In the genomic region with DNA sequence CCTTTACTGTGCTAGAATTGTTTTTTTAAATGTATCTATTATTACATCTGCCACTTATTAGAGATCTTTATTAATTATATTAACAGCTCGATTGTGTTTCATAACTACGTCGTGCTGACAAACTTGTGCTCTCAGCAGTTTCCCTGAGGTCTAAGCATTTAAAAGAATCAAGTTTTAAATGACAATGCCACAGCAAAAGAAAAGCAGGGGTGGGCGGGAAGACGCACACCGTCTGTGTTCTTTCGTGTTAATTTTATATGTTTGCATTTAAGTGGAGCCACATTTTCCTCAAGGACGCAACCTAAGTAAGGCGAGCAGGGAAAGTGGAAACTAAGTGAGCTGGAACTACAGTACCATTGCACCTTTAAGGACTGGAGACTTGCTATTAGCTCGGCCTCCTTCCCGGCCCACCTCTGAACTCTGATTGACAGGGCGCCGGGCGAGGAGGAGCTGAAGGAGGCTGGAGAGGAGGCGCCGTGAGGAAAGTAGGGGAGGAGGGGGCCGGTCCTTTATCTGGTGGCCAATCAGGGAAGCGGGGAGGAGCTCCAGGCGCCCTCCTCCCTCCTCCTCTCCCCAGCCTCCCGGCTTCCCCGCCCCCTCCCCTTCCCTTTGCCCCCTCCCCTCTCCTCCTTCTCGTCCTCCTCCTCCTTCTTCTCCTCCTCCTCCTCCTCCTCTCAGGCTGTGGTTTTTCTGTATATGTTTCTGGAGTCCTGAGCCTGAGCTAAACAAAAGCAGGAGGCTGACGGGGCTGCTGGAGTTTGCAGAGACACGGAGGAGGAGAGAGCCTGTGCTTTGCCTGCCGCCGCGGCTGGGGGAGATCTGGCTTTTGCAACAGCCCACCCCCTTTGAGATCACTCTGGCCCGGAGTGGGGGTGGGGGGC, we compare ENCODE assay signal across 8 cellular contexts. TPM values are rescaled to one million over a fixed set of nuclear protein-coding genes. Genes with fewer than 3 reads are reported as not detected.
A peak's percentile ranks its signal among the peaks of the same experiment; 100 is the strongest.
DNase-seq lines count a peak whose midpoint lies in the region; ATAC-seq lines count a peak whose summit lies in the region.

PBX1 (plus strand) TSS at position 724 of the 881 bp plus-strand sequence.

- DNase-seq in COR-L47 (lab: John Stamatoyannopoulos, UW), result peak; percentile 93
- DNase-seq in OCI-M1 (lab: John Stamatoyannopoulos, UW), result peak; percentile 99
- peak; percentile 71 for DNase-seq in activated T-cell treated with anti-CD3 and anti-CD28 coated beads, Interleukin-2, amount 50 U/mL, for 1 hour
- peak; percentile 97 for DNase-seq in mucosa of gallbladder (ENCODE audit: low spot score)
- DNase-seq in stimulated activated CD8-positive, alpha-beta memory T cell treated with anti-CD3 and anti-CD28 coated beads, Interleukin-4, amount 100 ng/mL, for 1 hour (ENCODE audit: low read depth in 2 of 2, low spot score in 1 of 2), result peak; percentile 36 to 42

- H3K36me3 ChIP-seq in HUES64 (ENCODE audit: insufficient read depth, low read length) (peaks cover 4% of the 10 kb centered on the region; the same call in 1 of the 2 replicates), esophagus (ENCODE audit: control insufficient read depth in 2 of 2, insufficient read depth in 2 of 2, low read length in 1 of 2) (no peaks in the 10 kb centered on the region)

- WGBS in HUES64, result 1% methylated on average over 22 of the region's 28 CpGs
- 1% methylated on average over 26 to 27 of the region's 28 CpGs for WGBS in esophagus, 2 donors

- peak within 1 kb of the TSS; percentile 94 for H3K4me3 ChIP-seq in HUES64 (ENCODE audit: low read length)
- H3K4me3 ChIP-seq in esophagus (ENCODE audit: low read depth in 1 of 2, low read length in 2 of 2), result peak within 1 kb of the TSS; percentile 52 to 99

- peak; percentile 100 for ATAC-seq in GM21526 (IDR thresholded peaks at IDR 0.05; ENCODE audit: low FRiP score, unreplicated experiment)

- H3K27ac ChIP-seq in HUES64 (ENCODE audit: low read depth, low read length) (peak within 1 kb of the TSS; percentile 93), esophagus (ENCODE audit: low read depth in 2 of 2, low read length in 1 of 2) (peak within 1 kb of the TSS; percentile 81 to 85)

- peaks cover 39% of the 10 kb centered on the region for H3K4me1 ChIP-seq in HUES64 (ENCODE audit: insufficient read depth, low read length)
- H3K4me1 ChIP-seq in esophagus (ENCODE audit: control insufficient read depth in 2 of 2, insufficient read depth in 2 of 2, low read length in 1 of 2), result no peaks in the 10 kb centered on the region

- H3K9me3 ChIP-seq in HUES64 (ENCODE audit: insufficient read depth, low read depth, low read length) (no peaks in the 10 kb centered on the region), esophagus (ENCODE audit: control insufficient read depth in 2 of 2, insufficient read depth in 1 of 2, low read depth in 1 of 2, low read length in 1 of 2) (no peaks in the 10 kb centered on the region)

- H3K9ac ChIP-seq in HUES64 (ENCODE audit: low read depth, low read length), result peak within 1 kb of the TSS; percentile 67

- H3K27me3 ChIP-seq in HUES64 (ENCODE audit: insufficient read depth, low read length), result no peaks in the 10 kb centered on the region
- no peaks in the 10 kb centered on the region for H3K27me3 ChIP-seq in esophagus (ENCODE audit: control insufficient read depth in 1 of 2, insufficient read depth in 2 of 2, low read length in 2 of 2)

RNA-seq across cellular contexts. Expression of gene PBX1, which starts in this region (rescaled TPM):
- 71.8 TPM for polyA plus RNA-seq in HUES64 (2013, experiment 1 of 2)
- 70.9 TPM for polyA plus RNA-seq in HUES64 (2013, experiment 2 of 2)
- polyA plus RNA-seq in esophagus, result 10 to 100 TPM in 1 of 2 donors, 1 to 10 TPM in 1; 8.1 to 10.5 TPM
- 175 TPM for total RNA-seq in mucosa of gallbladder

Comparison
In these comparisons a context has a peak if more than half of its experiments do, and no peak if none do; other contexts are left out.
1. Peak in every context shown above with its lines: DNase-seq, ATAC-seq, H3K4me3 ChIP-seq and H3K27ac ChIP-seq.
2. DNase-seq: peak in every context shown above with its lines; median percentile 99 in OCI-M1; 97 in mucosa of gallbladder; 93 in COR-L47; 71 in activated T-cell treated with anti-CD3 and anti-CD28 coated beads, Interleukin-2, amount 50 U/mL, for 1 hour; 39 in stimulated activated CD8-positive, alpha-beta memory T cell treated with anti-CD3 and anti-CD28 coated beads, Interleukin-4, amount 100 ng/mL, for 1 hour.